ENCODE assay signal across 1 cellular context in genomic region chr1:156591432-156592157, GRCh38.
TF ChIP-seq lines count a peak whose summit lies in the region.

NAXE (plus strand) TSS chr1:156591776; CDS start chr1:156591805, 29 bp downstream.

TF ChIP-seq in K562, 482 proteins besides CTCF, POLR2A, EP300 and RAD21 (continued from another document and continues in another):
- no peak for TF ChIP-seq IRF9 (tag; IDR thresholded peaks at IDR 0.05)
- TF ChIP-seq HDGF (IDR thresholded peaks at IDR 0.05) = no peak
- no peak for TF ChIP-seq CTCFL (IDR thresholded peaks at IDR 0.05; ENCODE audit: borderline replicate concordance, insufficient read depth, low read depth, low read length, poor library complexity, severe bottlenecking)
- TF ChIP-seq ZNF277 (CRISPR knock-in tag; IDR thresholded peaks at IDR 0.05; ENCODE audit: borderline replicate concordance) = no peak
- TF ChIP-seq KHSRP (IDR thresholded peaks at IDR 0.05) = no peak
- no peak for TF ChIP-seq THRAP3 (IDR thresholded peaks at IDR 0.05; ENCODE audit: borderline replicate concordance)
- no peak for TF ChIP-seq ZBTB49 (CRISPR knock-in tag; IDR thresholded peaks at IDR 0.05; ENCODE audit: borderline replicate concordance)
- no peak for TF ChIP-seq MEF2D (tag; conservative IDR thresholded peaks at IDR 0.05; ENCODE audit: low read depth)
- no peak for TF ChIP-seq TCF3 (CRISPR knock-in tag; IDR thresholded peaks at IDR 0.05)
- peak; percentile 54 to 83 for TF ChIP-seq MNT (conservative IDR thresholded peaks at IDR 0.05)
- TF ChIP-seq ESRRA (IDR thresholded peaks at IDR 0.05; ENCODE audit: borderline replicate concordance, low read depth) = peak; percentile 59; the same call in 1 of the 2 replicates
- TF ChIP-seq CBX8 (IDR thresholded peaks at IDR 0.05; ENCODE audit: borderline replicate concordance, extremely low read depth, low read depth, low read length, poor library complexity, severe bottlenecking) = no peak
- no peak for TF ChIP-seq GTF3C2 (IDR thresholded peaks at IDR 0.05; ENCODE audit: borderline replicate concordance, extremely low read depth, insufficient read length)
- 0 out of 2 replicates have a peak, but pooled peaks have one; percentile 65 for TF ChIP-seq ATF6 (CRISPR knock-in tag; IDR thresholded peaks at IDR 0.05)
- TF ChIP-seq BHLHE40 (IDR thresholded peaks at IDR 0.05; ENCODE audit: low read length) = peak; percentile 60
- no peak for TF ChIP-seq ESRRB (CRISPR knock-in tag; IDR thresholded peaks at IDR 0.05; ENCODE audit: borderline replicate concordance)
- peak in 1 of 2 experiments; percentile 46 for TF ChIP-seq AFF1 (IDR thresholded peaks at IDR 0.05; ENCODE audit: low read depth in 1 of 2, partially characterized antibody in 2 of 2)
- no peak for TF ChIP-seq LARP7 (IDR thresholded peaks at IDR 0.05)
- no peak for TF ChIP-seq RUNX1 (IDR thresholded peaks at IDR 0.05; ENCODE audit: low read depth)
- no peak; the same call in 1 of the 2 replicates for TF ChIP-seq SMAD4 (CRISPR knock-in tag; conservative IDR thresholded peaks at IDR 0.05)
- no peak for TF ChIP-seq NR1H2 (CRISPR knock-in tag; IDR thresholded peaks at IDR 0.05)
- no peak for TF ChIP-seq ZNF398 (CRISPR knock-in tag; IDR thresholded peaks at IDR 0.05)
- TF ChIP-seq TBL1XR1 (IDR thresholded peaks at IDR 0.05; ENCODE audit: low read length in 2 of 2) = 0 out of 4 replicates have a peak, but pooled peaks of 1 of the 2 experiments have one; percentile 19
- no peak for TF ChIP-seq ZNF12 (CRISPR knock-in tag; IDR thresholded peaks at IDR 0.05)
- TF ChIP-seq MYC (IDR thresholded peaks at IDR 0.05; ENCODE audit: low read depth, low read length) = no peak; the same call in none of the 2 replicates
- TF ChIP-seq MYC (CRISPR knock-in tag; IDR thresholded peaks at IDR 0.05; ENCODE audit: borderline replicate concordance, low read depth) = no peak
- TF ChIP-seq TBP (optimal IDR thresholded peaks at IDR 0.05; ENCODE audit: low read depth, low read length) = peak; percentile 76
- TF ChIP-seq ZNF75A (CRISPR knock-in tag; IDR thresholded peaks at IDR 0.05) = no peak
- no peak for TF ChIP-seq ZKSCAN3 (CRISPR knock-in tag; IDR thresholded peaks at IDR 0.05)
- TF ChIP-seq IFI16 (CRISPR knock-in tag; IDR thresholded peaks at IDR 0.05) = no peak
- TF ChIP-seq ARID1B (IDR thresholded peaks at IDR 0.05) = no peak
- TF ChIP-seq USF1 (CRISPR knock-in tag; IDR thresholded peaks at IDR 0.05) = 0 out of 2 replicates have a peak, but pooled peaks have one; percentile 23
- TF ChIP-seq ZBTB5 (IDR thresholded peaks at IDR 0.05) = no peak
- TF ChIP-seq STAG1 (CRISPR knock-in tag; IDR thresholded peaks at IDR 0.05; ENCODE audit: borderline replicate concordance) = no peak
